21 cellular contexts compared by ENCODE assay signal in the genomic region with DNA sequence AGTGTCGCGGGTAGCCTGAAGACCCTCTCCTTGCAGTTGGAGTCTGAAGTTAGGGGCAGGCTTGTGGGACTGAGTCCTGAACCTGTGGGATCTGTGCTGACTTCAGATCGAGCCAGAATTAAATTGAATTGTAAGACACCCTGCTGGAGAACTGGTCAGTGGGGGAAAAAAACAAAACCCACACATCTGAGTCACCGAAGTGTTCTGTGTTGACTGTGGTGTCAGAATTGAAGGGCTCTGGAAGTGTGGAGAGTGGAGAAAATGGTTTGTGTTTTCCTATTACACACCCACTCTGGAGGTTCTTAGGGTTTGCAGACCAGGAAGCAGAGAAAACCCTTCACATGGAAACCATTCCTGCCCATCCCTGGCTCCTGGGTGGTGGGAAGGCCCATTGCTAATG.
DNase-seq lines count a peak whose midpoint lies in the region; ATAC-seq, FAIRE-seq and TF ChIP-seq lines count a peak whose summit lies in the region.
"Had no signal": no experiment of that assay in that cellular context is flagged by ENCODE, and none has a peak within 500 bp of the region (broad histone marks: within the 10 kb centered on the region; RNA-seq: fewer than 3 reads in every experiment).

No MANE protein-coding gene starts in this region.

- H3K27me3 Mint-ChIP-seq in activated B cell treated with CpG ODN at 0.5 μM for 24 hours = peaks cover 3% of the 10 kb centered on the region
- H3K27me3 Mint-ChIP-seq in stimulated activated memory B cell treated with anti-CD40 and anti-IgM and Interleukin-4, amounts not matched to agents 10 μg/mL and 1 μg/mL and 100 μg/mL, for 72 hours = no peaks in the 10 kb centered on the region

- H3K4me3 Mint-ChIP-seq in activated B cell treated with CpG ODN at 0.5 μM for 24 hours = no peak overlapping the region
- H3K4me3 Mint-ChIP-seq in stimulated activated memory B cell treated with anti-CD40 and anti-IgM and Interleukin-4, amounts not matched to agents 10 μg/mL and 1 μg/mL and 100 μg/mL, for 72 hours = no peak overlapping the region
- H3K4me3 Mint-ChIP-seq: CD8-positive, alpha-beta memory T cell had no signal

- peak; percentile 8 for FAIRE-seq in GM19239 (lab: Jason Lieb, UNC)
- FAIRE-seq: H1, HepG2 had no signal

- POLR2A ChIA-PET in activated B cell treated with CpG ODN at 0.5 μM for 24 hours (lab: Charles Lee) = interaction anchor here (2.5 kb wide), 1 partner anchor 266 kb away, joined by 10 read pairs; no protein-coding TSS in a partner anchor

- peak overlapping the region; percentile 56 for H3K27ac Mint-ChIP-seq in activated B cell treated with CpG ODN at 0.5 μM for 24 hours
- peak overlapping the region; percentile 99 for H3K27ac Mint-ChIP-seq in stimulated activated memory B cell treated with anti-CD40 and anti-IgM and Interleukin-4, amounts not matched to agents 10 μg/mL and 1 μg/mL and 100 μg/mL, for 72 hours
- H3K27ac Mint-ChIP-seq: CD8-positive, alpha-beta memory T cell had no signal

- H3K36me3 ChIP-seq in aorta (ENCODE audit: control insufficient read depth in 1 of 2, insufficient read depth in 2 of 2, low read length in 1 of 2) = no peaks in the 10 kb centered on the region
- H3K36me3 ChIP-seq: BLaER1 treated with 17β-estradiol and CSF1 and Interleukin-3, amounts not matched to agents 10 nM and 100 nM had no signal

- DNase-seq in GM19239 (ENCODE audit: insufficient read length, low spot score) (no peak), activated B cell treated with CpG ODN at 0.5 μM for 24 hours (no peak), iris pigment epithelial cell (ENCODE audit: low read depth) (peak; percentile 8), aorta (no peak), RKO (ENCODE audit: low spot score) (no peak)
- DNase-seq: CD8-positive, alpha-beta memory T cell; DMS79 treated with DMSO at 0.1 percent for 48 hours; GDM1; KG1; NCI-H1417 treated with DMSO at 0.1 percent for 48 hours; NCI-H187 treated with DMSO at 0.1 percent for 48 hours; NCI-H345; NCI-H524 treated with DMSO at 0.1 percent for 48 hours; SIG-M5 had no signal

- H3K9me3 ChIP-seq in aorta (ENCODE audit: control insufficient read depth, low read length) = no peaks in the 10 kb centered on the region
- H3K9me3 ChIP-seq: BLaER1 treated with 17β-estradiol and CSF1 and Interleukin-3, amounts not matched to agents 10 nM and 100 nM had no signal

- no peaks in the 10 kb centered on the region for H3K4me1 ChIP-seq in aorta (ENCODE audit: control insufficient read depth in 1 of 2, insufficient read depth in 2 of 2, low read length in 2 of 2)

- CTCF ChIA-PET in activated B cell treated with CpG ODN at 0.5 μM for 24 hours (lab: Charles Lee) = no interaction called here

- H3K27ac ChIP-seq in aorta (ENCODE audit: low read depth in 1 of 2, low read length in 2 of 2) = no peak overlapping the region
- H3K27ac ChIP-seq: BLaER1 treated with 17β-estradiol and CSF1 and Interleukin-3, amounts not matched to agents 10 nM and 100 nM; RWPE1 had no signal

- H3K9me3 Mint-ChIP-seq in activated B cell treated with CpG ODN at 0.5 μM for 24 hours = no peaks in the 10 kb centered on the region
- H3K9me3 Mint-ChIP-seq in stimulated activated memory B cell treated with anti-CD40 and anti-IgM and Interleukin-4, amounts not matched to agents 10 μg/mL and 1 μg/mL and 100 μg/mL, for 72 hours = peaks cover 3% of the 10 kb centered on the region
- H3K9me3 Mint-ChIP-seq: CD8-positive, alpha-beta memory T cell had no signal

- H3K4me3 ChIP-seq in aorta (ENCODE audit: low read length in 2 of 2) = no peak overlapping the region
- H3K4me3 ChIP-seq: BLaER1 treated with 17β-estradiol and CSF1 and Interleukin-3, amounts not matched to agents 10 nM and 100 nM had no signal

- TF ChIP-seq CTCF in activated B cell treated with CpG ODN at 0.5 μM for 24 hours (IDR thresholded peaks at IDR 0.05) = no peak

- WGBS in aorta, 2 donors = 89 to 93% methylated on average over 4 of the region's 4 CpGs

- ATAC-seq in activated B cell treated with CpG ODN at 0.5 μM for 24 hours (ENCODE audit: low read depth) = no peak
- ATAC-seq in stimulated activated memory B cell treated with anti-CD40 and anti-IgM and Interleukin-4, amounts not matched to agents 10 μg/mL and 1 μg/mL and 100 μg/mL, for 72 hours = no peak
- no peak for ATAC-seq in aorta (ENCODE audit: low FRiP score)
- no peak for ATAC-seq in esophagus mucosa
- ATAC-seq: HepG2, SK-N-SH treated with all-trans-retinoic acid at 6 μM for 48 hours had no signal

- peaks cover 2% of the 10 kb centered on the region for H3K36me3 Mint-ChIP-seq in activated B cell treated with CpG ODN at 0.5 μM for 24 hours (ENCODE audit: low read depth)
- H3K36me3 Mint-ChIP-seq in stimulated activated memory B cell treated with anti-CD40 and anti-IgM and Interleukin-4, amounts not matched to agents 10 μg/mL and 1 μg/mL and 100 μg/mL, for 72 hours = no peaks in the 10 kb centered on the region
- H3K36me3 Mint-ChIP-seq: CD8-positive, alpha-beta memory T cell had no signal

- H3K4me1 Mint-ChIP-seq in activated B cell treated with CpG ODN at 0.5 μM for 24 hours = peaks cover 32% of the 10 kb centered on the region
- peaks cover 26% of the 10 kb centered on the region for H3K4me1 Mint-ChIP-seq in stimulated activated memory B cell treated with anti-CD40 and anti-IgM and Interleukin-4, amounts not matched to agents 10 μg/mL and 1 μg/mL and 100 μg/mL, for 72 hours

- H3K27me3 ChIP-seq in aorta (ENCODE audit: control insufficient read depth in 1 of 2, insufficient read depth in 2 of 2, low read length in 1 of 2) = no peaks in the 10 kb centered on the region
- H3K27me3 ChIP-seq: BLaER1 treated with 17β-estradiol and CSF1 and Interleukin-3, amounts not matched to agents 10 nM and 100 nM had no signal

- intact Hi-C loops in activated B cell treated with CpG ODN at 0.5 μM for 24 hours (cut with micrococcal nuclease) (loop anchor here (2.0 to 10.0 kb wide), 4 partner anchors 17 to 310 kb away; no protein-coding TSS in a partner anchor), aorta (cut with DNase I) (no loop called here)
